In genomic region chr1:28864695-28865094, GRCh38 we compare ENCODE assay signal across 28 cellular contexts. TPM values are rescaled to one million over a fixed set of nuclear protein-coding genes. Genes with fewer than 3 reads are reported as not detected.
DNase-seq lines count a peak whose midpoint lies in the region; ATAC-seq and TF ChIP-seq lines count a peak whose summit lies in the region.
"Had no signal": no experiment of that assay in that cellular context is flagged by ENCODE, and none has a peak within 500 bp of the region (broad histone marks: within the 10 kb centered on the region; RNA-seq: fewer than 3 reads in every experiment).

No MANE protein-coding gene starts in this region.

- intact Hi-C loops in naive thymus-derived CD4-positive, alpha-beta T cell (cut with micrococcal nuclease): no loop called here

- H3K27ac ChIP-seq in WERI-Rb-1: no peak overlapping the region
- H3K27ac ChIP-seq in naive thymus-derived CD4-positive, alpha-beta T cell (ENCODE audit: low read depth, low read length): no peak overlapping the region
- H3K27ac ChIP-seq: Peyer's patch, SJCRH30 had no signal

- ATAC-seq in stimulated activated effector memory CD8-positive, alpha-beta T cell treated with anti-CD3 and anti-CD28 coated beads, Interleukin-12 subunit alpha, Interleukin-12 subunit beta, amount 100 ng/mL, for 72 hours: no peak
- no peak for ATAC-seq in naive thymus-derived CD4-positive, alpha-beta T cell
- ATAC-seq: GM23338, T-cell had no signal

- H3K9me3 Mint-ChIP-seq in stimulated activated effector memory CD8-positive, alpha-beta T cell treated with anti-CD3 and anti-CD28 coated beads, Interleukin-12 subunit alpha, Interleukin-12 subunit beta, amount 100 ng/mL, for 72 hours: no peaks in the 10 kb centered on the region
- no peaks in the 10 kb centered on the region for H3K9me3 Mint-ChIP-seq in naive thymus-derived CD4-positive, alpha-beta T cell
- H3K9me3 Mint-ChIP-seq: CD8-positive, alpha-beta memory T cell; GM23338; H9; HFFc6; T-cell had no signal

- H3K4me3 Mint-ChIP-seq in stimulated activated effector memory CD8-positive, alpha-beta T cell treated with anti-CD3 and anti-CD28 coated beads, Interleukin-12 subunit alpha, Interleukin-12 subunit beta, amount 100 ng/mL, for 72 hours: no peak overlapping the region
- H3K4me3 Mint-ChIP-seq in naive thymus-derived CD4-positive, alpha-beta T cell: no peak overlapping the region
- H3K4me3 Mint-ChIP-seq: CD14-positive monocyte; CD8-positive, alpha-beta memory T cell; GM23338; H9; HFFc6; T-cell had no signal

- H3K4me1 ChIP-seq in naive thymus-derived CD4-positive, alpha-beta T cell (ENCODE audit: control insufficient read depth in 2 of 2, insufficient read depth in 2 of 2, low read length in 2 of 2): no peaks in the 10 kb centered on the region
- H3K4me1 ChIP-seq: BE2C, Peyer's patch had no signal

- CTCF ChIA-PET in naive thymus-derived CD4-positive, alpha-beta T cell (lab: Charles Lee): no interaction called here

- peaks cover 0 to 5% (median 4%) of the 10 kb centered on the region in 5 donors for H3K27me3 Mint-ChIP-seq in naive thymus-derived CD4-positive, alpha-beta T cell

- no peak for TF ChIP-seq CTCF in WERI-Rb-1 (IDR thresholded peaks at IDR 0.05; ENCODE audit: low read depth, low read length)

- DNase-seq in HuH-7.5 (ENCODE audit: low spot score): peak; percentile 7
- peak; percentile 94 to 96 for DNase-seq in NCI-H524 (lab: John Stamatoyannopoulos, UW)
- peak; percentile 52 for DNase-seq in WERI-Rb-1
- no peak for DNase-seq in stimulated activated effector memory CD8-positive, alpha-beta T cell treated with anti-CD3 and anti-CD28 coated beads, Interleukin-12 subunit alpha, Interleukin-12 subunit beta, amount 100 ng/mL, for 72 hours (ENCODE audit: low spot score in 2 of 2)
- DNase-seq in AML-193 (lab: John Stamatoyannopoulos, UW): no peak
- no peak for DNase-seq in A172 (ENCODE audit: low spot score)
- no peak for DNase-seq in naive thymus-derived CD4-positive, alpha-beta T cell
- DNase-seq: BE2C; CD8-positive, alpha-beta memory T cell; DMS153; DND-41; H9; HFFc6; IMR-90; KG1; MG63; NCI-H1105 treated with DMSO at 0.1 percent for 48 hours; NCI-H146; NCI-H2029 treated with DMSO at 0.1 percent for 48 hours; NCI-H226; NCI-H510A; OCI-M1; Peyer's patch; SJCRH30; T-cell had no signal

- H3K36me3 ChIP-seq in WERI-Rb-1: no peaks in the 10 kb centered on the region
- no peaks in the 10 kb centered on the region for H3K36me3 ChIP-seq in naive thymus-derived CD4-positive, alpha-beta T cell (ENCODE audit: control insufficient read depth in 2 of 3, insufficient read depth in 3 of 3, low read length in 3 of 3)
- H3K36me3 ChIP-seq: MG63, Peyer's patch had no signal

- H3K4me3 ChIP-seq in WERI-Rb-1 (ENCODE audit: low read depth, low read length): no peak overlapping the region
- H3K4me3 ChIP-seq in naive thymus-derived CD4-positive, alpha-beta T cell (ENCODE audit: low read length): no peak overlapping the region
- H3K4me3 ChIP-seq: GM23338, MG63, Peyer's patch, SJCRH30 had no signal

- H3K36me3 Mint-ChIP-seq in stimulated activated effector memory CD8-positive, alpha-beta T cell treated with anti-CD3 and anti-CD28 coated beads, Interleukin-12 subunit alpha, Interleukin-12 subunit beta, amount 100 ng/mL, for 72 hours: no peaks in the 10 kb centered on the region
- H3K36me3 Mint-ChIP-seq in naive thymus-derived CD4-positive, alpha-beta T cell: no peaks in the 10 kb centered on the region
- H3K36me3 Mint-ChIP-seq: CD14-positive monocyte; CD8-positive, alpha-beta memory T cell; T-cell had no signal

- H3K9me3 ChIP-seq in WERI-Rb-1 (ENCODE audit: severe bottlenecking): no peaks in the 10 kb centered on the region
- no peaks in the 10 kb centered on the region for H3K9me3 ChIP-seq in naive thymus-derived CD4-positive, alpha-beta T cell (ENCODE audit: control insufficient read depth in 2 of 3, low read length in 3 of 3)
- H3K9me3 ChIP-seq: BE2C, MG63, Peyer's patch, SJCRH30 had no signal

- H3K27me3 ChIP-seq in WERI-Rb-1 (ENCODE audit: insufficient read depth, low read depth, severe bottlenecking): no peaks in the 10 kb centered on the region
- no peaks in the 10 kb centered on the region for H3K27me3 ChIP-seq in naive thymus-derived CD4-positive, alpha-beta T cell (ENCODE audit: control insufficient read depth in 2 of 2, insufficient read depth in 2 of 2, low read length in 2 of 2)
- H3K27me3 ChIP-seq: BE2C, MG63, Peyer's patch, SJCRH30 had no signal

- H3K27ac Mint-ChIP-seq in stimulated activated effector memory CD8-positive, alpha-beta T cell treated with anti-CD3 and anti-CD28 coated beads, Interleukin-12 subunit alpha, Interleukin-12 subunit beta, amount 100 ng/mL, for 72 hours: peak overlapping the region; percentile 53
- H3K27ac Mint-ChIP-seq in naive thymus-derived CD4-positive, alpha-beta T cell: no peak overlapping the region
- H3K27ac Mint-ChIP-seq: GM23338, HFFc6, T-cell had no signal

- POLR2A ChIA-PET in naive thymus-derived CD4-positive, alpha-beta T cell (lab: Charles Lee): no interaction called here

- no peaks in the 10 kb centered on the region for H3K4me1 Mint-ChIP-seq in stimulated activated effector memory CD8-positive, alpha-beta T cell treated with anti-CD3 and anti-CD28 coated beads, Interleukin-12 subunit alpha, Interleukin-12 subunit beta, amount 100 ng/mL, for 72 hours
- no peaks in the 10 kb centered on the region for H3K4me1 Mint-ChIP-seq in naive thymus-derived CD4-positive, alpha-beta T cell
- H3K4me1 Mint-ChIP-seq: CD14-positive monocyte; CD8-positive, alpha-beta memory T cell; T-cell had no signal

RNA-seq across cellular contexts. Expression of gene EPB41, which starts 49.7 kb away (rescaled TPM):
- 16.4 and 20.5 TPM in 2 replicates for total RNA-seq in A172 (2014; rRNA removed; shearing (Covaris generic))
- 100 to 1,000 TPM; 150 to 325 (median 175) TPM for total RNA-seq in naive thymus-derived CD4-positive, alpha-beta T cell
- polyA plus RNA-seq in naive thymus-derived CD4-positive, alpha-beta T cell: 100 to 1,000 TPM; 115 to 134 TPM

RNA-seq across cellular contexts. Expression of gene OPRD1, which starts 52.7 kb away (rescaled TPM):
- total RNA-seq in A172 (2014; rRNA removed; shearing (Covaris generic)): not detected in 2 replicates
- not detected for total RNA-seq in naive thymus-derived CD4-positive, alpha-beta T cell
- not detected for polyA plus RNA-seq in naive thymus-derived CD4-positive, alpha-beta T cell
- total RNA-seq: CD8-positive, alpha-beta memory T cell; HFFc6; T-cell; T-helper 2 cell treated with Interferon-gamma antibody and Interleukin-4, amounts not matched to agents 100 ng/mL and 5 ng/mL, for 36 hours had no signal
- polyA plus RNA-seq: CD14-positive monocyte, IMR-90 had no signal

Comparison
In these comparisons a context has a peak if more than half of its experiments do, and no peak if none do; other contexts are left out.
1. DNase-seq: peak in HuH-7.5 (single experiment), NCI-H524 (2 of 2) and WERI-Rb-1 (single experiment); none in stimulated activated effector memory CD8-positive, alpha-beta T cell treated with anti-CD3 and anti-CD28 coated beads, Interleukin-12 subunit alpha, Interleukin-12 subunit beta, amount 100 ng/mL, for 72 hours (0 of 2), AML-193 (0 of 2), A172 (single experiment) and naive thymus-derived CD4-positive, alpha-beta T cell (0 of 9).